In the genomic region with DNA sequence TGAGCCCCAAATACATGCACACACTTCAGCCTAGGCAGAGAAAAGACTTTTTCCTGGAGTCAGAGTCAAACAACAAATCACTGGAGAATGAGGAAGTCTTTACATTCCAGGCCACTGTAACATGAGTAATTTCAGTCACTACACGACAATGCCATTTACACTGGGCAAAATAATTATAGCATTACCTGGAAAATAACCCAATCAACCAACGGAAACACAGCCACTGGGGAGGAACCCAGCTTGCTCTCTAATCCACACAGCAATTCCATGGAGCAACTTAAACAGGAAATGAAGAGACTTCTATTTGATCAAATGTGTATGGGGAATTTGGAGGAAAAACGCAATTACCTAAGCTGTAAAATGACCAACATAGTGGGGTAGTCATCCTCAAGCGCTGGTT, we compare ENCODE assay signal across 12 cellular contexts. TPM values are rescaled to one million over a fixed set of nuclear protein-coding genes. Genes with fewer than 3 reads are reported as not detected.
DNase-seq lines count a peak whose midpoint lies in the region; ATAC-seq, FAIRE-seq and TF ChIP-seq lines count a peak whose summit lies in the region.
"Had no signal": no experiment of that assay in that cellular context is flagged by ENCODE, and none has a peak within 500 bp of the region (broad histone marks: within the 10 kb centered on the region; RNA-seq: fewer than 3 reads in every experiment).

No MANE protein-coding gene starts in this region.

- no peak for FAIRE-seq in GM19239 (lab: Jason Lieb, UNC)

- POLR2A ChIA-PET in WTC11 (lab: Charles Lee), result interaction anchor here (0.7 to 0.9 kb wide), 2 partner anchors 15 to 1750 kb away, joined by 3 to 5 read pairs; partner anchors contain the start of gene FSTL1

- H3K9me3 Mint-ChIP-seq in WTC11 (no peaks in the 10 kb centered on the region), CD14-positive monocyte (no peaks in the 10 kb centered on the region)
- H3K9me3 Mint-ChIP-seq: immature natural killer cell had no signal

- H3K36me3 ChIP-seq in thyroid gland, result no peaks in the 10 kb centered on the region

- H3K27me3 ChIP-seq in right cardiac atrium (ENCODE audit: control insufficient read depth, insufficient read depth) (no peaks in the 10 kb centered on the region), thyroid gland (no peaks in the 10 kb centered on the region)
- H3K27me3 ChIP-seq: suprapubic skin had no signal

- peaks cover 36% of the 10 kb centered on the region for H3K4me1 ChIP-seq in right cardiac atrium (ENCODE audit: control insufficient read depth, insufficient read depth, low read length)
- H3K4me1 ChIP-seq in thyroid gland, result peaks cover 75 to 77% of the 10 kb centered on the region in 2 donors

- H3K27ac ChIP-seq in right cardiac atrium (ENCODE audit: low read length), result peak overlapping the region; percentile 42
- peak overlapping the region; percentile 4 to 96 (median 28) for H3K27ac ChIP-seq in thyroid gland

- WGBS in right cardiac atrium, result 37% methylated on average over 4 of the region's 4 CpGs
- 53% methylated on average over 4 of the region's 4 CpGs for WGBS in thyroid gland, 2 donors

- no peak overlapping the region for H3K4me3 Mint-ChIP-seq in WTC11
- no peak overlapping the region for H3K4me3 Mint-ChIP-seq in CD14-positive monocyte
- H3K4me3 Mint-ChIP-seq: immature natural killer cell had no signal

- H3K36me3 Mint-ChIP-seq in WTC11, result peaks cover 47% of the 10 kb centered on the region
- H3K36me3 Mint-ChIP-seq in CD14-positive monocyte, result no peaks in the 10 kb centered on the region
- H3K36me3 Mint-ChIP-seq: immature natural killer cell had no signal

- H3K27me3 Mint-ChIP-seq in WTC11 (ENCODE audit: low read depth) (no peaks in the 10 kb centered on the region), CD14-positive monocyte (ENCODE audit: low read depth in 3 of 3) (peaks cover 0 to 2% (median 0%) of the 10 kb centered on the region in 3 donors)

- H3K27ac Mint-ChIP-seq in WTC11 (peak overlapping the region; percentile 93), CD14-positive monocyte (no peak overlapping the region)
- H3K27ac Mint-ChIP-seq: immature natural killer cell had no signal

- ATAC-seq in WTC11 (no peak), right cardiac atrium (no peak)

- peaks cover 66% of the 10 kb centered on the region for H3K4me1 Mint-ChIP-seq in WTC11
- H3K4me1 Mint-ChIP-seq in CD14-positive monocyte, result peaks cover 6% of the 10 kb centered on the region
- H3K4me1 Mint-ChIP-seq: immature natural killer cell had no signal

- H3K4me3 ChIP-seq in right cardiac atrium (ENCODE audit: low read length) (no peak overlapping the region), thyroid gland (replicated peaks in 1 of 3) (no peak overlapping the region)
- H3K4me3 ChIP-seq: suprapubic skin had no signal

- no peaks in the 10 kb centered on the region for H3K9me3 ChIP-seq in right cardiac atrium (ENCODE audit: control insufficient read depth, low read length)
- H3K9me3 ChIP-seq in thyroid gland, result no peaks in the 10 kb centered on the region
- H3K9me3 ChIP-seq: suprapubic skin had no signal

- CTCF ChIA-PET in WTC11 (lab: Charles Lee), result interaction anchor here (1.9 to 2.9 kb wide), 2 partner anchors 18 to 123 kb away, joined by 7 to 15 read pairs; no protein-coding TSS in a partner anchor

- intact Hi-C loops in right cardiac atrium (cut with DNase I), result no loop called here
- intact Hi-C loops in thyroid gland (cut with DNase I), result no loop called here
- intact Hi-C loops in CD14-positive monocyte (cut with micrococcal nuclease), result no loop called here

- no peak for TF ChIP-seq POLR2A in thyroid gland (IDR thresholded peaks at IDR 0.05)

- TF ChIP-seq CTCF in WTC11 (IDR thresholded peaks at IDR 0.05) (no peak), thyroid gland (IDR thresholded peaks at IDR 0.05) (no peak), CD14-positive monocyte (IDR thresholded peaks at IDR 0.05) (no peak)

- DNase-seq in NOMO-1 treated with DMSO at 0.1 percent for 48 hours (lab: John Stamatoyannopoulos, UW; ENCODE audit: unreplicated experiment), result peak; percentile 35
- DNase-seq in NOMO-1 treated with dmso at 0.1 percent for 144 hours (lab: John Stamatoyannopoulos, UW; ENCODE audit: unreplicated experiment), result no peak
- DNase-seq in WTC11 (ENCODE audit: low spot score), result no peak
- no peak for DNase-seq in right cardiac atrium
- no peak for DNase-seq in thyroid gland
- no peak for DNase-seq in GM19239 (ENCODE audit: insufficient read length, low spot score)
- DNase-seq in NCI-H1092 (lab: John Stamatoyannopoulos, UW), result no peak
- DNase-seq in CD14-positive monocyte (ENCODE audit: low spot score), result no peak
- DNase-seq: anterior cingulate cortex, immature natural killer cell, SHP77 had no signal

TF ChIP-seq in WTC11, 78 proteins besides CTCF, POLR2A, EP300 and RAD21:
- TF ChIP-seq TEAD4 (CRISPR knock-in tag; IDR thresholded peaks at IDR 0.05), result no peak
- TF ChIP-seq, protein P1, sequence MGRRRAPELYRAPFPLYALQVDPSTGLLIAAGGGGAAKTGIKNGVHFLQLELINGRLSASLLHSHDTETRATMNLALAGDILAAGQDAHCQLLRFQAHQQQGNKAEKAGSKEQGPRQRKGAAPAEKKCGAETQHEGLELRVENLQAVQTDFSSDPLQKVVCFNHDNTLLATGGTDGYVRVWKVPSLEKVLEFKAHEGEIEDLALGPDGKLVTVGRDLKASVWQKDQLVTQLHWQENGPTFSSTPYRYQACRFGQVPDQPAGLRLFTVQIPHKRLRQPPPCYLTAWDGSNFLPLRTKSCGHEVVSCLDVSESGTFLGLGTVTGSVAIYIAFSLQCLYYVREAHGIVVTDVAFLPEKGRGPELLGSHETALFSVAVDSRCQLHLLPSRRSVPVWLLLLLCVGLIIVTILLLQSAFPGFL (CRISPR knock-in tag; IDR thresholded peaks at IDR 0.05; ENCODE audit: borderline replicate concordance), result no peak

RNA-seq across cellular contexts. Expression of gene FSTL1, which starts 15.2 kb away (rescaled TPM):
- 271 to 286 TPM (median 272 TPM) in 3 replicates for total RNA-seq in WTC11 (2021)
- 100 to 1,000 TPM; 341 to 735 (median 465) TPM for total RNA-seq in right cardiac atrium
- polyA plus RNA-seq in right cardiac atrium, result 134 TPM
- 100 to 1,000 TPM; 135 to 268 (median 228) TPM for total RNA-seq in thyroid gland
- under 1 TPM; 0.13 to 0.44 TPM for polyA plus RNA-seq in CD14-positive monocyte
